In genomic region chr11:19419021-19419750, GRCh38 we compare ENCODE assay signal across 16 cellular contexts.
A peak's percentile ranks its signal among the peaks of the same experiment; 100 is the strongest.
DNase-seq lines count a peak whose midpoint lies in the region; ATAC-seq and TF ChIP-seq lines count a peak whose summit lies in the region.
"Had no signal": no experiment of that assay in that cellular context is flagged by ENCODE, and none has a peak within 500 bp of the region (broad histone marks: within the 10 kb centered on the region; RNA-seq: fewer than 3 reads in every experiment).

No MANE protein-coding gene starts in this region.

- no peak overlapping the region for H2AK5ac ChIP-seq in mesenchymal stem cell (ENCODE audit: low read length, severe bottlenecking)

- peak overlapping the region; percentile 19 for H4K8ac ChIP-seq in mesenchymal stem cell (ENCODE audit: low read length)

- H3K27me3 ChIP-seq in mesenchymal stem cell (ENCODE audit: control insufficient read depth in 1 of 2, insufficient read depth in 1 of 2, low read length in 2 of 2) (peaks cover 0 to 27% of the 10 kb centered on the region in 2 experiments), right cardiac atrium (ENCODE audit: control insufficient read depth, insufficient read depth) (no peaks in the 10 kb centered on the region), uterus (no peaks in the 10 kb centered on the region)

- 22% methylated on average over 3 of the region's 8 CpGs for WGBS in mesenchymal stem cell
- WGBS in right cardiac atrium, result 45% methylated on average over 8 of the region's 8 CpGs

- H3K4me1 ChIP-seq in mesenchymal stem cell (ENCODE audit: control insufficient read depth, insufficient read depth, low read depth, low read length), result no peaks in the 10 kb centered on the region
- H3K4me1 ChIP-seq in right cardiac atrium (ENCODE audit: control insufficient read depth, insufficient read depth, low read length), result no peaks in the 10 kb centered on the region
- no peaks in the 10 kb centered on the region for H3K4me1 ChIP-seq in uterus
- H3K4me1 ChIP-seq: left ventricle myocardium inferior had no signal

- H3K27ac ChIP-seq in mesenchymal stem cell (ENCODE audit: low read length, poor library complexity, severe bottlenecking) (no peak overlapping the region), right cardiac atrium (ENCODE audit: low read length) (no peak overlapping the region), uterus (no peak overlapping the region)
- H3K27ac ChIP-seq: left ventricle myocardium inferior, neutrophil had no signal

- H3K36me3 ChIP-seq in mesenchymal stem cell (ENCODE audit: control insufficient read depth in 1 of 2, insufficient read depth in 2 of 2, low read depth in 1 of 2, low read length in 2 of 2), result no peaks in the 10 kb centered on the region
- H3K36me3 ChIP-seq in uterus, result no peaks in the 10 kb centered on the region
- H3K36me3 ChIP-seq: left ventricle myocardium inferior, neutrophil had no signal

- intact Hi-C loops in right cardiac atrium (cut with DNase I) (no loop called here), uterus (cut with DNase I; ENCODE audit: low total_unique reads) (no loop called here)

- H3K18ac ChIP-seq in mesenchymal stem cell (ENCODE audit: low read depth in 1 of 2, low read length in 2 of 2), result peak overlapping the region; percentile 61 to 69

- ATAC-seq in esophagus mucosa (peak; percentile 27), HG03457 (IDR thresholded peaks at IDR 0.05; ENCODE audit: unreplicated experiment) (no peak), right cardiac atrium (no peak), GM19395 (IDR thresholded peaks at IDR 0.05; ENCODE audit: unreplicated experiment) (no peak)
- ATAC-seq: activated T-cell treated with anti-CD3 and anti-CD28 coated beads, Interleukin-2, amount 50 U/mL, for 4 hours had no signal

- no peak overlapping the region for H2AFZ ChIP-seq in mesenchymal stem cell (ENCODE audit: low read depth, low read length)

- peak overlapping the region in 1 of 2 experiments; percentile 67 for H3K14ac ChIP-seq in mesenchymal stem cell (ENCODE audit: low read length in 2 of 2)

- peak; percentile 57 for DNase-seq in AG08395 (ENCODE audit: low spot score)
- peak; percentile 64 for DNase-seq in LHCN-M2 (ENCODE audit: low read depth)
- peak; percentile 90 for DNase-seq in mesenchymal stem cell
- no peak for DNase-seq in right cardiac atrium
- no peak for DNase-seq in uterus
- DNase-seq: activated CD4-positive, alpha-beta T cell treated with anti-CD3 and anti-CD28 coated beads for 48 hours; activated T-cell treated with anti-CD3 and anti-CD28 coated beads, Interleukin-2, amount 50 U/mL, for 4 hours; dermis blood vessel endothelial cell; left ventricle myocardium inferior; NCI-H1436 treated with DMSO at 0.1 percent for 48 hours; stimulated activated CD4-positive, alpha-beta T cell treated with anti-CD3 and anti-CD28 coated beads, Interleukin-12 subunit alpha, Interleukin-12 subunit beta, amount 100 ng/mL, for 4 hours; T-helper 2 cell had no signal

- H2BK120ac ChIP-seq in mesenchymal stem cell (ENCODE audit: low read depth, low read length), result no peak overlapping the region

- H3K4ac ChIP-seq in mesenchymal stem cell (ENCODE audit: low read depth in 1 of 2, low read length in 2 of 2), result peak overlapping the region; percentile 27 to 56

- no peak overlapping the region for H3K4me2 ChIP-seq in mesenchymal stem cell (ENCODE audit: low read length, poor library complexity, severe bottlenecking)

- H4K91ac ChIP-seq in mesenchymal stem cell (ENCODE audit: low read length), result peak overlapping the region; percentile 37

- H3K23ac ChIP-seq in mesenchymal stem cell (ENCODE audit: low read length in 2 of 2), result no peak overlapping the region

- H3K4me3 ChIP-seq in mesenchymal stem cell (ENCODE audit: insufficient read depth in 1 of 2, low read depth in 1 of 2, low read length in 2 of 2) (peak overlapping the region in 1 of 2 experiments; percentile 22), right cardiac atrium (ENCODE audit: low read length) (no peak overlapping the region), uterus (no peak overlapping the region)
- H3K4me3 ChIP-seq: left ventricle myocardium inferior had no signal

- H3K9me3 ChIP-seq in mesenchymal stem cell (ENCODE audit: control insufficient read depth, low read length) (no peaks in the 10 kb centered on the region), right cardiac atrium (ENCODE audit: control insufficient read depth, low read length) (no peaks in the 10 kb centered on the region), uterus (no peaks in the 10 kb centered on the region)
- H3K9me3 ChIP-seq: neutrophil had no signal

- H2BK5ac ChIP-seq in mesenchymal stem cell (ENCODE audit: low read depth, low read length, poor library complexity, severe bottlenecking), result no peak overlapping the region

- no peak overlapping the region for H3K9ac ChIP-seq in mesenchymal stem cell (ENCODE audit: low read length)

- no peak for TF ChIP-seq POLR2A in uterus (IDR thresholded peaks at IDR 0.05)

- peak overlapping the region; percentile 18 to 37 for H2BK12ac ChIP-seq in mesenchymal stem cell (ENCODE audit: low read length in 2 of 2)

- TF ChIP-seq CTCF in uterus (IDR thresholded peaks at IDR 0.05), result no peak

- no peaks in the 10 kb centered on the region for H3K79me1 ChIP-seq in mesenchymal stem cell (replicated peaks; ENCODE audit: low read length, poor library complexity, severe bottlenecking)

- H2BK15ac ChIP-seq in mesenchymal stem cell (ENCODE audit: low read depth, poor library complexity, severe bottlenecking), result no peak overlapping the region

Comparison
In these comparisons a context has a peak if more than half of its experiments do, and no peak if none do; other contexts are left out.
1. DNase-seq: peak in AG08395 (single experiment), LHCN-M2 (single experiment) and mesenchymal stem cell (single experiment); none in right cardiac atrium (0 of 3) and uterus (0 of 2).